ENCODE assay signal across 19 cellular contexts in the genomic region with DNA sequence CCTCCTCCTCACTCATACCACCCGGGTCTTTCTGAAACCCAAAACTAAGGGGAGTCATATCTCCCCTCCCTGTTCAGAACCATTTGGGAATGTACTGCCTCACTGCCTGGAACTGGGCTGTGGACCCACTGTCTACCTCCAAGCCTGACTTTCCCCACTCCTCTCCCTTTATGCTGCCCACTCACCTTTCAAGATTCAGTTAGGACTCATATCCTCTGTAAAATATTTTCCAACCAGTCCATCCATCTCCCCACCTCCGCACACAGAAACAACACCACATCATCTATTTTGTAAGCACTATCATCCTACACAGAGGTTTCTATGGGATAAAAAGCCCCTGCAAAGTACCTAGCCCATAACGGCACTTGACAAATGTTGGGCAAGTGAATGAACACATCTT.
DNase-seq lines count a peak whose midpoint lies in the region; ATAC-seq and TF ChIP-seq lines count a peak whose summit lies in the region.
"Had no signal": no experiment of that assay in that cellular context is flagged by ENCODE, and none has a peak within 500 bp of the region (broad histone marks: within the 10 kb centered on the region; RNA-seq: fewer than 3 reads in every experiment).

No MANE protein-coding gene starts in this region.

- DNase-seq in activated naive CD4-positive, alpha-beta T cell treated with anti-CD3 and anti-CD28 coated beads for 36 hours = no peak
- DNase-seq in activated CD4-positive, alpha-beta memory T cell treated with anti-CD3 and anti-CD28 coated beads, Interleukin-2, amount 10 ng/mL, durations not matched to agents 7 days and 5 days = no peak
- DNase-seq in endothelial cell (ENCODE audit: low spot score) = no peak
- DNase-seq in COLO668 (lab: John Stamatoyannopoulos, UW; ENCODE audit: unreplicated experiment) = no peak
- no peak for DNase-seq in NCI-H187 treated with DMSO at 0.1 percent for 48 hours (lab: John Stamatoyannopoulos, UW)
- DNase-seq in NCI-H748 treated with DMSO at 0.1 percent for 48 hours (lab: John Stamatoyannopoulos, UW) = no peak
- no peak for DNase-seq in heart left ventricle
- DNase-seq: activated effector memory CD4-positive, alpha-beta T cell treated with Interleukin-2 at 50 U/mL for 16 hours; CD4-positive, alpha-beta memory T cell; HFFc6; left cardiac atrium; NCI-H1436; PC-3; SHP77 treated with DMSO at 0.1 percent for 48 hours; thyroid gland had no signal

- H3K36me3 ChIP-seq in heart left ventricle = no peaks in the 10 kb centered on the region
- H3K36me3 ChIP-seq: prostate gland, thyroid gland had no signal

- CTCF ChIA-PET in activated naive CD4-positive, alpha-beta T cell treated with anti-CD3 and anti-CD28 coated beads for 36 hours (lab: Charles Lee) = interaction anchor here (0.6 kb wide), 1 partner anchor 14 kb away, joined by 3 read pairs; no protein-coding TSS in a partner anchor
- CTCF ChIA-PET in activated CD4-positive, alpha-beta memory T cell treated with anti-CD3 and anti-CD28 coated beads, Interleukin-2, amount 10 ng/mL, durations not matched to agents 7 days and 5 days (lab: Charles Lee) = interaction anchor here (1.3 kb wide), 1 partner anchor 69 kb away, joined by 4 read pairs; no protein-coding TSS in a partner anchor

- H3K27me3 ChIP-seq in heart left ventricle = no peaks in the 10 kb centered on the region
- H3K27me3 ChIP-seq: thyroid gland had no signal

- H3K27ac Mint-ChIP-seq in activated naive CD4-positive, alpha-beta T cell treated with anti-CD3 and anti-CD28 coated beads, Interleukin-2, amount 50 U/mL, for 24 hours = peak overlapping the region; percentile 25
- H3K27ac Mint-ChIP-seq in activated naive CD4-positive, alpha-beta T cell treated with anti-CD3 and anti-CD28 coated beads for 36 hours = no peak overlapping the region
- H3K27ac Mint-ChIP-seq in activated CD4-positive, alpha-beta memory T cell treated with anti-CD3 and anti-CD28 coated beads, Interleukin-2, amount 10 ng/mL, durations not matched to agents 7 days and 5 days = peak overlapping the region; percentile 5
- H3K27ac Mint-ChIP-seq in endothelial cell (ENCODE audit: unreplicated experiment) = peak overlapping the region; percentile 57
- H3K27ac Mint-ChIP-seq: HFFc6; stimulated activated memory B cell treated with anti-CD40 and anti-IgM and Interleukin-4, amounts not matched to agents 10 μg/mL and 1 μg/mL and 100 μg/mL, for 72 hours had no signal

- peaks cover 19% of the 10 kb centered on the region for H3K9me3 Mint-ChIP-seq in activated naive CD4-positive, alpha-beta T cell treated with anti-CD3 and anti-CD28 coated beads, Interleukin-2, amount 50 U/mL, for 24 hours
- H3K9me3 Mint-ChIP-seq in activated naive CD4-positive, alpha-beta T cell treated with anti-CD3 and anti-CD28 coated beads for 36 hours = peaks cover 12% of the 10 kb centered on the region
- peaks cover 22% of the 10 kb centered on the region for H3K9me3 Mint-ChIP-seq in activated CD4-positive, alpha-beta memory T cell treated with anti-CD3 and anti-CD28 coated beads, Interleukin-2, amount 10 ng/mL, durations not matched to agents 7 days and 5 days
- H3K9me3 Mint-ChIP-seq in endothelial cell (ENCODE audit: unreplicated experiment) = peaks cover 6% of the 10 kb centered on the region

- peaks cover 0 to 18% (median 0%) of the 10 kb centered on the region in 12 donors for H3K4me1 ChIP-seq in heart left ventricle
- H3K4me1 ChIP-seq: prostate gland, thyroid gland had no signal

- 89 to 96% (median 92%) methylated on average over 3 of the region's 3 CpGs for WGBS in heart left ventricle, 4 donors

- no peak for TF ChIP-seq POLR2A in heart left ventricle (IDR thresholded peaks at IDR 0.05)

- ATAC-seq in heart left ventricle = no peak
- ATAC-seq: PC-3 had no signal

- peaks cover 0 to 34% (median 16%) of the 10 kb centered on the region in 12 donors for H3K9me3 ChIP-seq in heart left ventricle
- H3K9me3 ChIP-seq: prostate gland, thyroid gland had no signal

- peaks cover 4% of the 10 kb centered on the region for H3K27me3 Mint-ChIP-seq in activated naive CD4-positive, alpha-beta T cell treated with anti-CD3 and anti-CD28 coated beads, Interleukin-2, amount 50 U/mL, for 24 hours
- peaks cover 21% of the 10 kb centered on the region for H3K27me3 Mint-ChIP-seq in activated naive CD4-positive, alpha-beta T cell treated with anti-CD3 and anti-CD28 coated beads for 36 hours (ENCODE audit: low read depth)
- H3K27me3 Mint-ChIP-seq in activated CD4-positive, alpha-beta memory T cell treated with anti-CD3 and anti-CD28 coated beads, Interleukin-2, amount 10 ng/mL, durations not matched to agents 7 days and 5 days = peaks cover 45% of the 10 kb centered on the region
- H3K27me3 Mint-ChIP-seq in endothelial cell (ENCODE audit: unreplicated experiment) = no peaks in the 10 kb centered on the region

- POLR2A ChIA-PET in activated CD4-positive, alpha-beta memory T cell treated with anti-CD3 and anti-CD28 coated beads, Interleukin-2, amount 10 ng/mL, durations not matched to agents 7 days and 5 days (lab: Charles Lee) = interaction anchor here (0.7 kb wide), 1 partner anchor 15 kb away, joined by 3 read pairs; no protein-coding TSS in a partner anchor

- intact Hi-C loops in activated naive CD4-positive, alpha-beta T cell treated with anti-CD3 and anti-CD28 coated beads for 36 hours (cut with micrococcal nuclease) = no loop called here
- intact Hi-C loops in heart left ventricle (cut with DNase I) = no loop called here

- H3K36me3 Mint-ChIP-seq in activated naive CD4-positive, alpha-beta T cell treated with anti-CD3 and anti-CD28 coated beads, Interleukin-2, amount 50 U/mL, for 24 hours = peaks cover 3% of the 10 kb centered on the region
- peaks cover 3% of the 10 kb centered on the region for H3K36me3 Mint-ChIP-seq in activated naive CD4-positive, alpha-beta T cell treated with anti-CD3 and anti-CD28 coated beads for 36 hours (ENCODE audit: low read depth)
- H3K36me3 Mint-ChIP-seq in activated CD4-positive, alpha-beta memory T cell treated with anti-CD3 and anti-CD28 coated beads, Interleukin-2, amount 10 ng/mL, durations not matched to agents 7 days and 5 days (ENCODE audit: low read depth) = peaks cover 33% of the 10 kb centered on the region
- H3K36me3 Mint-ChIP-seq in endothelial cell (ENCODE audit: low read depth, unreplicated experiment) = peaks cover 4% of the 10 kb centered on the region

- TF ChIP-seq CTCF in endothelial cell (IDR thresholded peaks at IDR 0.05; ENCODE audit: unreplicated experiment) (no peak), heart left ventricle (IDR thresholded peaks at IDR 0.05) (no peak)

- H3K4me3 Mint-ChIP-seq in activated naive CD4-positive, alpha-beta T cell treated with anti-CD3 and anti-CD28 coated beads, Interleukin-2, amount 50 U/mL, for 24 hours = no peak overlapping the region
- H3K4me3 Mint-ChIP-seq in activated naive CD4-positive, alpha-beta T cell treated with anti-CD3 and anti-CD28 coated beads for 36 hours = no peak overlapping the region
- no peak overlapping the region for H3K4me3 Mint-ChIP-seq in activated CD4-positive, alpha-beta memory T cell treated with anti-CD3 and anti-CD28 coated beads, Interleukin-2, amount 10 ng/mL, durations not matched to agents 7 days and 5 days
- no peak overlapping the region for H3K4me3 Mint-ChIP-seq in endothelial cell (ENCODE audit: unreplicated experiment)
- H3K4me3 Mint-ChIP-seq: CD4-positive, alpha-beta memory T cell; HFFc6; stimulated activated memory B cell treated with anti-CD40 and anti-IgM and Interleukin-4, amounts not matched to agents 10 μg/mL and 1 μg/mL and 100 μg/mL, for 72 hours had no signal

- H3K27ac ChIP-seq in heart left ventricle = no peak overlapping the region
- H3K27ac ChIP-seq: prostate gland, thyroid gland, VCaP had no signal

- H3K4me3 ChIP-seq in heart left ventricle = no peak overlapping the region
- H3K4me3 ChIP-seq: prostate gland, thyroid gland had no signal

- no peaks in the 10 kb centered on the region for H3K4me1 Mint-ChIP-seq in activated naive CD4-positive, alpha-beta T cell treated with anti-CD3 and anti-CD28 coated beads, Interleukin-2, amount 50 U/mL, for 24 hours
- peaks cover 13% of the 10 kb centered on the region for H3K4me1 Mint-ChIP-seq in activated naive CD4-positive, alpha-beta T cell treated with anti-CD3 and anti-CD28 coated beads for 36 hours (ENCODE audit: low read depth)
- peaks cover 23% of the 10 kb centered on the region for H3K4me1 Mint-ChIP-seq in activated CD4-positive, alpha-beta memory T cell treated with anti-CD3 and anti-CD28 coated beads, Interleukin-2, amount 10 ng/mL, durations not matched to agents 7 days and 5 days
- H3K4me1 Mint-ChIP-seq in endothelial cell (ENCODE audit: unreplicated experiment) = peaks cover 17% of the 10 kb centered on the region
- H3K4me1 Mint-ChIP-seq: stimulated activated memory B cell treated with anti-CD40 and anti-IgM and Interleukin-4, amounts not matched to agents 10 μg/mL and 1 μg/mL and 100 μg/mL, for 72 hours had no signal
